In genomic region chr19:7383284-7383683, GRCh38 we compare ENCODE assay signal across 21 cellular contexts.
"Had no signal": no experiment of that assay in that cellular context is flagged by ENCODE, and none has a peak within 500 bp of the region (broad histone marks: within the 10 kb centered on the region; RNA-seq: fewer than 3 reads in every experiment).

No MANE protein-coding gene starts in this region.

- H3K36me3 ChIP-seq: colonic mucosa had no signal

- H3K27me3 Mint-ChIP-seq: brain, type B pancreatic cell had no signal

- H3K27me3 ChIP-seq: colonic mucosa had no signal

- H3K9me3 Mint-ChIP-seq: activated T-cell treated with anti-CD3 and anti-CD28 coated beads, Interleukin-2, amount 50 U/mL, for 72 hours; brain; nephron; type B pancreatic cell had no signal

- H3K27ac Mint-ChIP-seq: activated T-cell treated with anti-CD3 and anti-CD28 coated beads, Interleukin-2, amount 50 U/mL, for 72 hours; brain; nephron; type B pancreatic cell had no signal

- H3K4me2 ChIP-seq: smooth muscle cell had no signal

- ATAC-seq: activated T-cell treated with anti-CD3 and anti-CD28 coated beads, Interleukin-2, amount 50 U/mL, for 72 hours; lower lobe of right lung; sciatic nerve had no signal

- DNase-seq: activated CD4-positive, alpha-beta T cell treated with anti-CD3 and anti-CD28 coated beads for 4 hours; activated CD8-positive, alpha-beta memory T cell treated with anti-CD3 and anti-CD28 coated beads, Interleukin-2, amount 50 U/mL, for 4 hours; activated gamma-delta T cell; activated T-cell treated with anti-CD3 and anti-CD28 coated beads, Interleukin-2, amount 50 U/mL, for 72 hours; anterior cingulate cortex; central memory CD4-positive, alpha-beta T cell; colonic mucosa; erythroblast; foreskin melanocyte; hypothalamus; lower lobe of right lung; nucleus accumbens; stimulated activated CD4-positive, alpha-beta T cell treated with anti-CD3 and anti-CD28 coated beads, Interleukin-4, amount 100 ng/mL, for 4 hours; stimulated activated naive CD4-positive, alpha-beta T cell treated with Interleukin-2 at 50 U/mL for 16 hours; SW 1271; T-helper 2 cell had no signal

- H3K4me3 ChIP-seq: colonic mucosa, lower lobe of right lung, smooth muscle cell had no signal

- H3K4me1 ChIP-seq: colonic mucosa, lower lobe of right lung had no signal

- H3K4me3 Mint-ChIP-seq: activated T-cell treated with anti-CD3 and anti-CD28 coated beads, Interleukin-2, amount 50 U/mL, for 72 hours; brain; nephron; type B pancreatic cell had no signal

- H3K9me3 ChIP-seq: colonic mucosa, lower lobe of right lung had no signal

- H3K36me3 Mint-ChIP-seq: type B pancreatic cell had no signal

- H3K27ac ChIP-seq: colonic mucosa, lower lobe of right lung had no signal
